ENCODE assay signal across 1 cellular context in genomic region chr12:108511633-108512540, GRCh38.
TF ChIP-seq lines count a peak whose summit lies in the region.

No MANE protein-coding gene starts in this region.

TF ChIP-seq in K562, 482 proteins besides CTCF, POLR2A, EP300 and RAD21 (continued from another document and continues in another):
- TF ChIP-seq HES1 (IDR thresholded peaks at IDR 0.05; ENCODE audit: low read depth) (no peak), ZNF668 (CRISPR knock-in tag; IDR thresholded peaks at IDR 0.05) (no peak), PKNOX1 (IDR thresholded peaks at IDR 0.05) (0 out of 2 replicates have a peak, but pooled peaks have one; percentile 27), STAG1 (CRISPR knock-in tag; IDR thresholded peaks at IDR 0.05; ENCODE audit: borderline replicate concordance) (no peak), RFX1 (IDR thresholded peaks at IDR 0.05) (no peak), NR2F6 (CRISPR knock-in tag; IDR thresholded peaks at IDR 0.05) (no peak), REST (CRISPR knock-in tag; IDR thresholded peaks at IDR 0.05; ENCODE audit: low read depth) (no peak), MXD1 (CRISPR knock-in tag; IDR thresholded peaks at IDR 0.05; ENCODE audit: borderline replicate concordance, poor library complexity, severe bottlenecking) (no peak), CTCFL (IDR thresholded peaks at IDR 0.05; ENCODE audit: borderline replicate concordance, insufficient read depth, low read depth, low read length, poor library complexity, severe bottlenecking) (peak; percentile 30), ZNF224 (CRISPR knock-in tag; IDR thresholded peaks at IDR 0.05) (no peak), KLF16 (IDR thresholded peaks at IDR 0.05) (0 out of 2 replicates have a peak, but pooled peaks have one; percentile 10), ZBTB12 (CRISPR knock-in tag; IDR thresholded peaks at IDR 0.05) (no peak), ATF7 (IDR thresholded peaks at IDR 0.05) (peak; percentile 22; the same call in 1 of the 2 replicates), POLR2B (IDR thresholded peaks at IDR 0.05; ENCODE audit: low read depth, partially characterized antibody) (no peak), ZNF277 (CRISPR knock-in tag; IDR thresholded peaks at IDR 0.05; ENCODE audit: borderline replicate concordance) (no peak), ELK1 (CRISPR knock-in tag; IDR thresholded peaks at IDR 0.05) (no peak), PBX2 (CRISPR knock-in tag; IDR thresholded peaks at IDR 0.05; ENCODE audit: low read depth) (no peak), PBX2 (tag; conservative IDR thresholded peaks at IDR 0.05; ENCODE audit: low read depth) (peak; percentile 22; the same call in 1 of the 2 replicates), GATA2 (CRISPR knock-in tag; IDR thresholded peaks at IDR 0.05) (no peak), THAP12 (CRISPR knock-in tag; IDR thresholded peaks at IDR 0.05) (no peak), JUN (IDR thresholded peaks at IDR 0.05; ENCODE audit: borderline replicate concordance, low read depth, low read length) (no peak), JUN (CRISPR knock-in tag; IDR thresholded peaks at IDR 0.05; ENCODE audit: borderline replicate concordance) (no peak), ZNF830 (CRISPR knock-in tag; IDR thresholded peaks at IDR 0.05) (no peak), CREB1 (IDR thresholded peaks at IDR 0.05) (peak; percentile 19; the same call in 1 of the 2 replicates), CREB1 (CRISPR knock-in tag; IDR thresholded peaks at IDR 0.05) (no peak), DEAF1 (CRISPR knock-in tag; IDR thresholded peaks at IDR 0.05) (0 out of 2 replicates have a peak, but pooled peaks have one; percentile 26), ZMIZ1 (IDR thresholded peaks at IDR 0.05; ENCODE audit: low read depth in 2 of 2, low read length in 2 of 2) (no peak), ID3 (CRISPR knock-in tag; IDR thresholded peaks at IDR 0.05) (no peak), ID3 (tag; IDR thresholded peaks at IDR 0.05) (no peak), MBD2 (IDR thresholded peaks at IDR 0.05; ENCODE audit: borderline replicate concordance, low read depth) (no peak), L3MBTL2 (IDR thresholded peaks at IDR 0.05) (no peak), U2AF2 (optimal IDR thresholded peaks at IDR 0.05; ENCODE audit: low read depth, low read length) (no peak), FOSL1 (tag; conservative IDR thresholded peaks at IDR 0.05) (no peak)
